Comparison of ENCODE assay signal across 8 cellular contexts in genomic region chr1:31815752-31816484, GRCh38. TPM values are rescaled to one million over a fixed set of nuclear protein-coding genes. Genes with fewer than 3 reads are reported as not detected.
A peak's percentile ranks its signal among the peaks of the same experiment; 100 is the strongest.
DNase-seq lines count a peak whose midpoint lies in the region; ATAC-seq and TF ChIP-seq lines count a peak whose summit lies in the region.

Gene SPOCD1 (minus strand): TSS chr1:31816022. CDS start chr1:31815333, 689 bp downstream.

- peak within 1 kb of the TSS; percentile 23 for H3K9ac ChIP-seq in H9 (ENCODE audit: extremely low read depth, insufficient read length, low read length)
- peak within 1 kb of the TSS; percentile 52 for H3K9ac ChIP-seq in OCI-LY3 (ENCODE audit: low read length)

- H4K20me1 ChIP-seq in H9 (ENCODE audit: control insufficient read depth, insufficient read depth, insufficient read length) (no peaks in the 10 kb centered on the region), OCI-LY3 (ENCODE audit: insufficient read depth, low read length) (no peaks in the 10 kb centered on the region)

- no peaks in the 10 kb centered on the region for H3K23me2 ChIP-seq in H9 (ENCODE audit: insufficient read length, low read depth, low read length, poor library complexity, severe bottlenecking)

- no peak within 1 kb of the TSS for H4K91ac ChIP-seq in H9 (ENCODE audit: insufficient read length, low read depth, low read length)

- H3K4me1 ChIP-seq in H9 (ENCODE audit: insufficient read depth, low read length) (no peaks in the 10 kb centered on the region), OCI-LY3 (ENCODE audit: low read length) (no peaks in the 10 kb centered on the region), esophagus muscularis mucosa (peaks cover 0 to 7% (median 0%) of the 10 kb centered on the region in 4 donors)

- DNase-seq in AG09319 (ENCODE audit: extremely low read depth, low read depth) (peak; percentile 52), H9 (peak; percentile 98), activated T-cell treated with anti-CD3 and anti-CD28 coated beads for 24 hours (ENCODE audit: low read depth) (peak; percentile 82), esophagus muscularis mucosa (ENCODE audit: extremely low spot score) (no peak), natural killer cell (peak; percentile 75)
- peak; percentile 92 for DNase-seq in stimulated activated naive CD8-positive, alpha-beta T cell treated with anti-CD3 and anti-CD28 coated beads, Interleukin-15, Interleukin-2, amounts not matched to agents 100 U/mL and 50 U/mL, for 24 hours

- H3K9me3 ChIP-seq in H9 (ENCODE audit: control insufficient read depth, low read depth, low read length) (no peaks in the 10 kb centered on the region), OCI-LY3 (ENCODE audit: insufficient read depth, low read length) (no peaks in the 10 kb centered on the region), esophagus muscularis mucosa (no peaks in the 10 kb centered on the region)

- H3K4me1 Mint-ChIP-seq in H9 (peaks cover 3 to 4% of the 10 kb centered on the region in 2 experiments), natural killer cell (peaks cover 11 to 20% of the 10 kb centered on the region in 2 donors)

- H2BK120ac ChIP-seq in H9 (ENCODE audit: low read depth, low read length, poor library complexity, severe bottlenecking), result no peak within 1 kb of the TSS

- H3K36me3 ChIP-seq in OCI-LY3 (replicated peaks; ENCODE audit: low read depth, low read length) (no peaks in the 10 kb centered on the region), esophagus muscularis mucosa (no peaks in the 10 kb centered on the region)

- no peak within 1 kb of the TSS for H3K18ac ChIP-seq in H9 (ENCODE audit: insufficient read length, low read depth, low read length)

- TF ChIP-seq EP300 in esophagus muscularis mucosa (IDR thresholded peaks at IDR 0.05), result no peak

- H3K14ac ChIP-seq in H9 (ENCODE audit: insufficient read depth, low read length), result no peak within 1 kb of the TSS

- intact Hi-C loops in esophagus muscularis mucosa (cut with DNase I), result loop anchor here (5.0 kb wide), 1 partner anchor 146 kb away; no protein-coding TSS in a partner anchor
- intact Hi-C loops in natural killer cell (cut with micrococcal nuclease), result loop anchor here (1.0 kb wide), 1 partner anchor 148 kb away; no protein-coding TSS in a partner anchor

- H2BK5ac ChIP-seq in H9 (ENCODE audit: insufficient read length, low read length), result no peak within 1 kb of the TSS

- H2AFZ ChIP-seq in H9 (ENCODE audit: low read length) (no peak within 1 kb of the TSS), OCI-LY3 (ENCODE audit: low read depth, low read length) (peak within 1 kb of the TSS; percentile 95)

- peak within 1 kb of the TSS in 2 of 3 experiments; percentile 56 to 95; a peak in 5 of 7 replicates for H3K27ac Mint-ChIP-seq in H9
- H3K27ac Mint-ChIP-seq in natural killer cell, result peak within 1 kb of the TSS; percentile 64 to 78

- H3K4me3 ChIP-seq in OCI-LY3 (ENCODE audit: low read length) (peak within 1 kb of the TSS; percentile 80), esophagus muscularis mucosa (peak within 1 kb of the TSS in 2 of 4 donors; percentile 7 to 25)

- no peak for TF ChIP-seq POLR2A in esophagus muscularis mucosa (IDR thresholded peaks at IDR 0.05; ENCODE audit: low read depth)

- H3K27me3 Mint-ChIP-seq in H9 (ENCODE audit: low read depth) (no peaks in the 10 kb centered on the region), natural killer cell (ENCODE audit: low read depth in 2 of 2) (no peaks in the 10 kb centered on the region)

- no peak within 1 kb of the TSS for H2AK5ac ChIP-seq in H9 (ENCODE audit: insufficient read length, low read length)

- no CpG with 5 or more reads among the region's 23 CpGs for WGBS in H9 (ENCODE audit: extremely low coverage, insufficient read length, low lambda C conversion rate)
- WGBS in esophagus muscularis mucosa, result 59% methylated on average over 22 of the region's 23 CpGs

- no peaks in the 10 kb centered on the region for H3K79me1 ChIP-seq in H9 (ENCODE audit: insufficient read depth, low read depth, low read length, poor library complexity, severe bottlenecking)

- no peak within 1 kb of the TSS for H3K23ac ChIP-seq in H9 (ENCODE audit: insufficient read length, low read depth, low read length)

- H2BK20ac ChIP-seq in H9 (ENCODE audit: low read depth, low read length, poor library complexity, severe bottlenecking), result no peak within 1 kb of the TSS

- H3K36me3 Mint-ChIP-seq in H9 (ENCODE audit: insufficient read depth in 1 of 3, low read depth in 3 of 3) (no peaks in the 10 kb centered on the region), natural killer cell (no peaks in the 10 kb centered on the region)

- H3K79me2 ChIP-seq in H9 (ENCODE audit: insufficient read depth, low read length), result no peaks in the 10 kb centered on the region
- no peaks in the 10 kb centered on the region for H3K79me2 ChIP-seq in OCI-LY3 (ENCODE audit: low read length)

- no peak within 1 kb of the TSS for H3K4ac ChIP-seq in H9 (ENCODE audit: low read depth, low read length)

- no peak within 1 kb of the TSS for H4K8ac ChIP-seq in H9 (replicated peaks; ENCODE audit: insufficient read length, low read depth, low read length)

- H3K9me3 Mint-ChIP-seq in H9 (peaks cover 0 to 6% of the 10 kb centered on the region in 2 experiments; a peak in 2 of 5 replicates), natural killer cell (no peaks in the 10 kb centered on the region)

- ATAC-seq in natural killer cell (peak; percentile 92 to 97 (median 96)), GM18511 (IDR thresholded peaks at IDR 0.05; ENCODE audit: unreplicated experiment) (no peak)
- peak; percentile 78 for ATAC-seq in stimulated activated naive CD8-positive, alpha-beta T cell treated with anti-CD3 and anti-CD28 coated beads, Interleukin-15, Interleukin-2, amounts not matched to agents 100 U/mL and 50 U/mL, for 24 hours

- TF ChIP-seq CTCF in AG09319 (IDR thresholded peaks at IDR 0.05; ENCODE audit: low read depth, low read length) (peak; percentile 91), H9 (conservative IDR thresholded peaks at IDR 0.05) (peak; percentile 100), OCI-LY3 (IDR thresholded peaks at IDR 0.05; ENCODE audit: low read depth, low read length) (peak; percentile 81), esophagus muscularis mucosa (IDR thresholded peaks at IDR 0.05) (peak; percentile 53 to 67 (median 55)), natural killer cell (IDR thresholded peaks at IDR 0.05) (peak; percentile 68)

- H2BK12ac ChIP-seq in H9 (ENCODE audit: insufficient read length, low read depth, low read length), result no peak within 1 kb of the TSS

- H3K56ac ChIP-seq in H9 (ENCODE audit: insufficient read length, low read depth, low read length), result no peak within 1 kb of the TSS

- H3K4me2 ChIP-seq in H9 (ENCODE audit: insufficient read depth, insufficient read length, low read length) (peak within 1 kb of the TSS; percentile 49), OCI-LY3 (ENCODE audit: low read length) (peak within 1 kb of the TSS; percentile 85)

- H2BK15ac ChIP-seq in H9 (ENCODE audit: low read depth, low read length), result no peak within 1 kb of the TSS

- peak within 1 kb of the TSS; percentile 79 to 81 for H3K4me3 Mint-ChIP-seq in H9
- H3K4me3 Mint-ChIP-seq in natural killer cell, result peak within 1 kb of the TSS; percentile 46

- H3K27ac ChIP-seq in H9 (ENCODE audit: insufficient read length, low read depth, low read length) (no peak within 1 kb of the TSS), OCI-LY3 (ENCODE audit: low read length) (no peak within 1 kb of the TSS), esophagus muscularis mucosa (replicated peaks in 1 of 4) (no peak within 1 kb of the TSS)

- no peak within 1 kb of the TSS for H4K5ac ChIP-seq in H9 (ENCODE audit: insufficient read length, low read depth, low read length)

- H3T11ph ChIP-seq in H9 (ENCODE audit: low read length), result no peak within 1 kb of the TSS

- H3K27me3 ChIP-seq in H9 (ENCODE audit: insufficient read depth, low read length) (no peaks in the 10 kb centered on the region), OCI-LY3 (ENCODE audit: low read depth, low read length) (no peaks in the 10 kb centered on the region), esophagus muscularis mucosa (no peaks in the 10 kb centered on the region)

RNA-seq across cellular contexts. Expression of gene SPOCD1, which starts in this region (rescaled TPM):
- total RNA-seq in H9 (2021) (1.5 and 2.7 TPM in 2 replicates), esophagus muscularis mucosa (under 1 TPM in 3 of 4 donors, not detected in 1; 0.17 to 0.19 (median 0.17) TPM), natural killer cell (under 1 TPM in 2 of 3 donors, not detected in 1; 0.54 to 0.68 TPM)

Comparison
In these comparisons a context has a peak if more than half of its experiments do, and no peak if none do; other contexts are left out.
1. Peak in DNase-seq and ATAC-seq in natural killer cell; RNA of the gene not detected or under 1 TPM.